ENCODE assay signal across 13 cellular contexts in the genomic region with DNA sequence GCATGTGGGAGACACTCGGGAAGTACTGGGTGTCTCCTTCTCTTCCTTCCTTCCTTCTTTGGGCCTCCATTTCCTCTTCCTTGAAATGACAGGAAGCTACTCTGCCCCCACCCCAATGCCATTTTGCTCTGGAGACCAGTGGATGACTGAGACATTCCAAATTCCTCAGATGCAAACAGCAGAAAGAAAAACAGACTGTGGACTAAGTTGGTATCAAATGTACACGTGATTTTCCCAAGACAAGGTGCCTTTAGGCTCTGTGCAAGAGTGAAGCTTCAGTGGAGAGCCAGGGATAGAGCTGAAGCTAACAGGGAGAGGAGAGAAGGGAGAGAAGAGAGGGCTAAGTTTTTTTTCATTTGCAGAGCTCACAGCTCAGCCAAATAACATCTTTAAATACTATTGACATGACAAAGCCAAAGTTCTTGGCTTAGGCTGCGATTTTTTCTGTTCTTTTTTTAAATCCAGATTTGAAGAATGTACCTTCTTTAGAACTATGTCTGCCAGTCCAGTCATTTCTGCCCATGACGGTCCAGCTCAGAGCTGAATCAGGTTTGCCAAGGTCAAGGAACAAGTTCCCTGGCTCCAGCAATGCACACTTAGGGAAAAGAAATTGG.
DNase-seq lines count a peak whose midpoint lies in the region; ATAC-seq and TF ChIP-seq lines count a peak whose summit lies in the region.
"Had no signal": no experiment of that assay in that cellular context is flagged by ENCODE, and none has a peak within 500 bp of the region (broad histone marks: within the 10 kb centered on the region; RNA-seq: fewer than 3 reads in every experiment).

No MANE protein-coding gene starts in this region.

- no peaks in the 10 kb centered on the region for H3K9me3 Mint-ChIP-seq in activated naive CD8-positive, alpha-beta T cell treated with anti-CD3 and anti-CD28 coated beads, Interleukin-2, amount 10 ng/mL, durations not matched to agents 7 days and 5 days
- H3K9me3 Mint-ChIP-seq: type B pancreatic cell, WTC11 had no signal

- intact Hi-C loops in heart left ventricle (cut with DNase I) (loop anchor here in 4 of 10 donors (5.0 kb wide), 3 partner anchors 45 to 130 kb away; a partner anchor contains a TSS), Right ventricle myocardium inferior (cut with DNase I) (loop anchor here (2.0 to 5.0 kb wide), 2 partner anchors 42 to 330 kb away; no protein-coding TSS in a partner anchor), left lung (cut with DNase I) (no loop called here)

- H3K27ac Mint-ChIP-seq in activated naive CD8-positive, alpha-beta T cell treated with anti-CD3 and anti-CD28 coated beads, Interleukin-2, amount 10 ng/mL, durations not matched to agents 7 days and 5 days, result peak overlapping the region; percentile 52
- H3K27ac Mint-ChIP-seq: type B pancreatic cell, WTC11 had no signal

- H3K4me1 ChIP-seq in heart left ventricle (peaks cover 21 to 71% (median 50%) of the 10 kb centered on the region in 12 donors), left lung (peaks cover 10 to 22% of the 10 kb centered on the region in 2 donors)

- POLR2A ChIA-PET in activated naive CD8-positive, alpha-beta T cell treated with anti-CD3 and anti-CD28 coated beads, Interleukin-2, amount 10 ng/mL, durations not matched to agents 7 days and 5 days (lab: Charles Lee), result interaction anchor here (1.0 to 1.4 kb wide), 3 partner anchors 25 to 130 kb away, joined by 3 to 6 read pairs (median 3); no protein-coding TSS in a partner anchor

- TF ChIP-seq CTCF in heart left ventricle (IDR thresholded peaks at IDR 0.05) (no peak), left lung (IDR thresholded peaks at IDR 0.05) (no peak)

- H3K36me3 ChIP-seq in heart left ventricle, result no peaks in the 10 kb centered on the region
- H3K36me3 ChIP-seq in left lung, result no peaks in the 10 kb centered on the region

- no peak overlapping the region for H3K4me3 ChIP-seq in heart left ventricle
- no peak overlapping the region for H3K4me3 ChIP-seq in left lung

- no peaks in the 10 kb centered on the region for H3K9me3 ChIP-seq in heart left ventricle
- no peaks in the 10 kb centered on the region for H3K9me3 ChIP-seq in left lung

- ATAC-seq in heart left ventricle (no peak), Right ventricle myocardium inferior (no peak), left lung (no peak), GM21447 (IDR thresholded peaks at IDR 0.05; ENCODE audit: unreplicated experiment) (no peak)
- ATAC-seq in activated naive CD8-positive, alpha-beta T cell treated with anti-CD3 and anti-CD28 coated beads, Interleukin-2, amount 10 ng/mL, durations not matched to agents 7 days and 5 days (ENCODE audit: low read depth), result no peak
- ATAC-seq: WTC11 had no signal

- peak overlapping the region in 11 of 12 donors; percentile 58 to 90 (median 81) for H3K27ac ChIP-seq in heart left ventricle
- peak overlapping the region; percentile 49 to 53 for H3K27ac ChIP-seq in left lung
- H3K27ac ChIP-seq: KMS-11 had no signal

- 24 to 32% (median 27%) methylated on average over 4 of the region's 4 CpGs for whole genome bisulfite sequencing in heart left ventricle, 4 donors

- H3K4me3 Mint-ChIP-seq in activated naive CD8-positive, alpha-beta T cell treated with anti-CD3 and anti-CD28 coated beads, Interleukin-2, amount 10 ng/mL, durations not matched to agents 7 days and 5 days, result peak overlapping the region; percentile 1
- H3K4me3 Mint-ChIP-seq: type B pancreatic cell, WTC11 had no signal

- no peaks in the 10 kb centered on the region for H3K36me3 Mint-ChIP-seq in activated naive CD8-positive, alpha-beta T cell treated with anti-CD3 and anti-CD28 coated beads, Interleukin-2, amount 10 ng/mL, durations not matched to agents 7 days and 5 days
- H3K36me3 Mint-ChIP-seq: type B pancreatic cell, WTC11 had no signal

- TF ChIP-seq POLR2A in heart left ventricle (IDR thresholded peaks at IDR 0.05), result no peak

- H3K27me3 ChIP-seq in heart left ventricle (no peaks in the 10 kb centered on the region), left lung (no peaks in the 10 kb centered on the region)

- DNase-seq in heart left ventricle (no peak), Right ventricle myocardium inferior (ENCODE audit: missing footprints) (no peak), left lung (no peak), ureter (ENCODE audit: low spot score) (peak; percentile 37), DMS79 treated with DMSO at 0.1 percent for 48 hours (lab: John Stamatoyannopoulos, UW) (no peak), GOT3 (lab: John Stamatoyannopoulos, UW) (no peak)
- DNase-seq in activated naive CD8-positive, alpha-beta T cell treated with anti-CD3 and anti-CD28 coated beads, Interleukin-2, amount 10 ng/mL, durations not matched to agents 7 days and 5 days, result no peak
- DNase-seq: Calu3, cerebellar nuclear complex had no signal

- peaks cover 32% of the 10 kb centered on the region for H3K4me1 Mint-ChIP-seq in activated naive CD8-positive, alpha-beta T cell treated with anti-CD3 and anti-CD28 coated beads, Interleukin-2, amount 10 ng/mL, durations not matched to agents 7 days and 5 days

- H3K27me3 Mint-ChIP-seq in activated naive CD8-positive, alpha-beta T cell treated with anti-CD3 and anti-CD28 coated beads, Interleukin-2, amount 10 ng/mL, durations not matched to agents 7 days and 5 days, result no peaks in the 10 kb centered on the region
- H3K27me3 Mint-ChIP-seq: type B pancreatic cell had no signal
